1 cellular context compared by ENCODE assay signal in genomic region chr2:96305091-96305978, GRCh38.
TF ChIP-seq lines count a peak whose summit lies in the region.

Gene SNRNP200, minus strand, starts transcription at chr2:96305546. Its CDS starts 109 bp downstream, at chr2:96305437.

TF ChIP-seq in K562, 482 proteins besides CTCF, POLR2A, EP300 and RAD21 (continued from another document and continues in another):
- TF ChIP-seq SIRT6 (IDR thresholded peaks at IDR 0.05; ENCODE audit: low read depth, low read length) (no peak), ZNF143 (CRISPR knock-in tag; IDR thresholded peaks at IDR 0.05) (no peak), RBFOX2 (IDR thresholded peaks at IDR 0.05; ENCODE audit: low read depth, low read length) (peak; percentile 96), ZNF655 (CRISPR knock-in tag; IDR thresholded peaks at IDR 0.05) (no peak), GABPB2 (CRISPR knock-in tag; conservative IDR thresholded peaks at IDR 0.05) (no peak), NCOR1 (IDR thresholded peaks at IDR 0.05) (peak; percentile 45; the same call in 1 of the 2 replicates), ZSCAN29 (IDR thresholded peaks at IDR 0.05) (peak; percentile 6; the same call in 1 of the 2 replicates), POLR2H (tag; IDR thresholded peaks at IDR 0.05; ENCODE audit: low read depth) (peak; percentile 89), MAX (CRISPR knock-in tag; IDR thresholded peaks at IDR 0.05) (peak; percentile 77), PHF20 (IDR thresholded peaks at IDR 0.05; ENCODE audit: partially characterized antibody) (peak; percentile 96), RBBP5 (IDR thresholded peaks at IDR 0.05; ENCODE audit: borderline replicate concordance, insufficient read depth, low read length, poor library complexity, severe bottlenecking) (peak; percentile 89), ZBTB33 (CRISPR knock-in tag; IDR thresholded peaks at IDR 0.05) (no peak; the same call in 1 of the 2 replicates), BRF2 (IDR thresholded peaks at IDR 0.05; ENCODE audit: borderline replicate concordance, insufficient read depth, insufficient read length) (no peak), PRDM10 (IDR thresholded peaks at IDR 0.05; ENCODE audit: partially characterized antibody) (peak; percentile 16), ZMIZ1 (IDR thresholded peaks at IDR 0.05; ENCODE audit: low read depth in 2 of 2, low read length in 2 of 2) (no peak), YY1 (IDR thresholded peaks at IDR 0.05; ENCODE audit: borderline replicate concordance in 1 of 3, control insufficient read depth in 1 of 3, extremely low read depth in 1 of 3, insufficient read depth in 3 of 3, insufficient read length in 1 of 3, insufficient replicate concordance in 2 of 3, low read depth in 1 of 3, low read length in 2 of 3) (peak in 2 of 3 experiments; percentile 74 to 87), ZNF780A (CRISPR knock-in tag; IDR thresholded peaks at IDR 0.05) (no peak), ZNF253 (CRISPR knock-in tag; conservative IDR thresholded peaks at IDR 0.05) (no peak), ZEB2 (IDR thresholded peaks at IDR 0.05) (no peak), ZC3H4 (CRISPR knock-in tag; IDR thresholded peaks at IDR 0.05; ENCODE audit: borderline replicate concordance) (no peak), ZNF766 (CRISPR knock-in tag; conservative IDR thresholded peaks at IDR 0.05) (no peak), ZNF121 (CRISPR knock-in tag; conservative IDR thresholded peaks at IDR 0.05) (no peak), ADNP (tag; IDR thresholded peaks at IDR 0.05) (no peak), MEF2D (tag; conservative IDR thresholded peaks at IDR 0.05; ENCODE audit: low read depth) (no peak), POU5F1 (IDR thresholded peaks at IDR 0.05; ENCODE audit: borderline replicate concordance, low read depth, low read length, partially characterized antibody) (no peak), ZNF224 (CRISPR knock-in tag; IDR thresholded peaks at IDR 0.05) (no peak), DPF2 (IDR thresholded peaks at IDR 0.05) (no peak; the same call in 1 of the 2 replicates), MGA (IDR thresholded peaks at IDR 0.05) (no peak), MYBL2 (IDR thresholded peaks at IDR 0.05; ENCODE audit: low read depth) (no peak), MYBL2 (CRISPR knock-in tag; IDR thresholded peaks at IDR 0.05; ENCODE audit: borderline replicate concordance) (no peak), ZNF79 (CRISPR knock-in tag; IDR thresholded peaks at IDR 0.05; ENCODE audit: low read depth) (no peak), ZBTB8A (IDR thresholded peaks at IDR 0.05; ENCODE audit: partially characterized antibody) (no peak), LEF1 (IDR thresholded peaks at IDR 0.05) (no peak), CBFA2T3 (IDR thresholded peaks at IDR 0.05) (no peak), MXI1 (IDR thresholded peaks at IDR 0.05; ENCODE audit: low read depth, low read length) (peak; percentile 82), CHCHD3 (CRISPR knock-in tag; IDR thresholded peaks at IDR 0.05) (0 out of 2 replicates have a peak, but pooled peaks have one; percentile 6), MAFF (IDR thresholded peaks at IDR 0.05; ENCODE audit: low read length) (no peak), HDGF (IDR thresholded peaks at IDR 0.05) (no peak)
